Comparison of ENCODE assay signal across 8 cellular contexts in the genomic region with DNA sequence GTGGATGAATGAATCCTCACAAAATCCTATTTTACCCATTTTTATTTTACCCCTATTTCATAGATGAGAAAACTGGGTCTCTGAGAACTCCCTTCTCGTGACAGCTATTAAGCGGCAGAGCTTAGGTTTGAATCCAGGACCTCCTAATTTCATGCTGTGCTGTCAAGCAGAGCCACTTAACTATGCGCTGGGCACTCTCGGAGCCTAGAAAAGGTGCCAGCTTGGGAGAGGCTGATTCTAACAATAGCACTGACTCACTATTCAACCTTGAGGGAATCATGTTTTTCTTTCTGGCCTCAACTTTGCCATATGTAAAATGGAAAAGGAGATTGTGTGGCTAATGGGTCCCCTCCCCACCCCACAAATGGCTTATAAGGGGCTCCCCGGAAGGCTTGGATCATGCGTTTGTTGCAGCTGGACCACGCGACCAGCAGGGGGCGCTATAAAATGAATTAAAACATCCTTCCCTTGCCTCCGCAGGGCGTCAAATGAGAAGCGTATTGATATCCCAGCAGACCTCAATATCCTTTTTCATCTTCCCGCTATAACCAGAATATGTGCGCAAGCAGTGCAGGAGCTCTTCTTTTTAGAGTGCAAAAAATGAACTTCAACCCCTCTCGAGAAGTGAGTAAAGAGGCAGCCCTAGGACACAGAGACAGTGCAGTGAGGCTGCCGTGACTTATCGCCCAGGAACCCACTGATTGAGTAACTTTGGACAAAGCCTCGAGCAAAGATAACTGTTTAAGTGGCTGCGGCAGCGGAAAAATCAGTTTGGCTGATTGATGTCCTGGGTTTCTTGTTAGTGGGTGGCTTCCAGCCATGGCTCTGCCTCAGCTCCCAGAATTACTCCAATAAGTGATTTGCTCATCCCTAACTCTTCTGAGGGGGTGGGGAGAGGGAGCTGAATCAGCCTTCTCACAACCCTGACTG. TPM values are rescaled to one million over a fixed set of nuclear protein-coding genes. Genes with fewer than 3 reads are reported as not detected.
DNase-seq lines count a peak whose midpoint lies in the region; ATAC-seq and TF ChIP-seq lines count a peak whose summit lies in the region.

No MANE protein-coding gene starts in this region.

- H3K4me3 ChIP-seq in body of pancreas, result no peak overlapping the region
- no peak overlapping the region for H3K4me3 ChIP-seq in liver (ENCODE audit: low read depth in 1 of 3, low read length in 3 of 3)
- H3K4me3 ChIP-seq in transverse colon, result no peak overlapping the region
- no peak overlapping the region for H3K4me3 ChIP-seq in ovary

- intact Hi-C loops in body of pancreas (cut with DNase I), result no loop called here
- intact Hi-C loops in transverse colon (cut with DNase I; ENCODE audit: low total_unique reads), result no loop called here
- intact Hi-C loops in ovary (cut with DNase I), result no loop called here

- TF ChIP-seq POLR2A in body of pancreas (IDR thresholded peaks at IDR 0.05) (no peak), transverse colon (IDR thresholded peaks at IDR 0.05) (no peak), ovary (IDR thresholded peaks at IDR 0.05) (no peak)

- WGBS in body of pancreas, 2 donors, result 15 to 18% methylated on average over 20 of the region's 20 CpGs
- WGBS in liver, result 18% methylated on average over 20 of the region's 20 CpGs
- WGBS in transverse colon (ENCODE audit: low coverage in 1 of 2), 2 donors, result 29 to 37% methylated on average over 9 to 20 of the region's 20 CpGs
- 22 to 27% (median 25%) methylated on average over 20 of the region's 20 CpGs for WGBS in ovary, 3 donors

- H3K27ac ChIP-seq in body of pancreas, result no peak overlapping the region
- H3K27ac ChIP-seq in liver (ENCODE audit: low read depth in 1 of 2, low read length in 2 of 2), result no peak overlapping the region
- no peak overlapping the region for H3K27ac ChIP-seq in transverse colon
- no peak overlapping the region for H3K27ac ChIP-seq in ovary

- H3K27me3 ChIP-seq in body of pancreas (no peaks in the 10 kb centered on the region), liver (ENCODE audit: control insufficient read depth in 4 of 4, insufficient read depth in 4 of 4, low read length in 3 of 4) (peaks cover 0 to 4% (median 0%) of the 10 kb centered on the region in 4 donors), transverse colon (peaks cover 22% of the 10 kb centered on the region), ovary (no peaks in the 10 kb centered on the region)

- no peaks in the 10 kb centered on the region for H3K36me3 ChIP-seq in body of pancreas (replicated peaks in 1 of 2; ENCODE audit: insufficient read depth in 1 of 2, low read depth in 2 of 2)
- no peaks in the 10 kb centered on the region for H3K36me3 ChIP-seq in liver (ENCODE audit: control insufficient read depth in 4 of 4, insufficient read depth in 3 of 4, low read depth in 1 of 4, low read length in 3 of 4)
- no peaks in the 10 kb centered on the region for H3K36me3 ChIP-seq in transverse colon
- no peaks in the 10 kb centered on the region for H3K36me3 ChIP-seq in ovary

- TF ChIP-seq EP300 in transverse colon (IDR thresholded peaks at IDR 0.05; ENCODE audit: low read depth) (no peak), ovary (IDR thresholded peaks at IDR 0.05) (no peak)

- no peak overlapping the region for H3K9ac ChIP-seq in liver (ENCODE audit: low read depth in 1 of 2, low read length in 2 of 2)

- no peaks in the 10 kb centered on the region for H3K9me3 ChIP-seq in body of pancreas
- H3K9me3 ChIP-seq in liver (ENCODE audit: control insufficient read depth in 4 of 4, low read length in 3 of 4), result no peaks in the 10 kb centered on the region
- H3K9me3 ChIP-seq in transverse colon, result no peaks in the 10 kb centered on the region
- no peaks in the 10 kb centered on the region for H3K9me3 ChIP-seq in ovary

- in situ Hi-C loops in transverse colon (cut with MboI; ENCODE audit: low pct_ligation_motif_present in 1 of 4, low pct_unique_long_range_greater_than_20kb in 1 of 4, low sequenced_read_pairs in 3 of 4), result no loop called here

- TF ChIP-seq RAD21 in liver (IDR thresholded peaks at IDR 0.05), result peak; percentile 29 to 66

- TF ChIP-seq CTCF in GM10266 (IDR thresholded peaks at IDR 0.05; ENCODE audit: control insufficient read depth, insufficient read depth, low read depth, missing control alignments) (peak; percentile 81), body of pancreas (IDR thresholded peaks at IDR 0.05) (peak in 5 of 7 experiments; percentile 43 to 65 (median 48)), liver (IDR thresholded peaks at IDR 0.05; ENCODE audit: low read depth, low read length, missing input control) (peak; percentile 48), transverse colon (IDR thresholded peaks at IDR 0.05) (peak; percentile 58 to 72 (median 63)), ovary (IDR thresholded peaks at IDR 0.05) (no peak)

- DNase-seq in AG20443 (ENCODE audit: low spot score) (peak; percentile 65), GM10266 (ENCODE audit: extremely low spot score) (peak; percentile 60), NCI-H460 (ENCODE audit: extremely low read depth, low read depth) (peak; percentile 24), body of pancreas (peak in 2 of 4 donors; percentile 4 to 21), transverse colon (no peak), ovary (no peak)

- H3K4me1 ChIP-seq in body of pancreas, result no peaks in the 10 kb centered on the region
- peaks cover 0 to 5% (median 1%) of the 10 kb centered on the region in 4 donors for H3K4me1 ChIP-seq in liver (ENCODE audit: control insufficient read depth in 4 of 4, insufficient read depth in 4 of 4, low read length in 3 of 4)
- no peaks in the 10 kb centered on the region for H3K4me1 ChIP-seq in transverse colon
- no peaks in the 10 kb centered on the region for H3K4me1 ChIP-seq in ovary (ENCODE audit: insufficient read depth)

- ATAC-seq in body of pancreas (no peak), GM21515 (IDR thresholded peaks at IDR 0.05; ENCODE audit: unreplicated experiment) (no peak)

TF ChIP-seq in liver, 16 proteins besides CTCF, POLR2A, EP300 and RAD21 (continues in another document):
- TF ChIP-seq, protein P1, sequence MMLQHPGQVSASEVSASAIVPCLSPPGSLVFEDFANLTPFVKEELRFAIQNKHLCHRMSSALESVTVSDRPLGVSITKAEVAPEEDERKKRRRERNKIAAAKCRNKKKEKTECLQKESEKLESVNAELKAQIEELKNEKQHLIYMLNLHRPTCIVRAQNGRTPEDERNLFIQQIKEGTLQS (IDR thresholded peaks at IDR 0.05), result no peak
- TF ChIP-seq YY1 (IDR thresholded peaks at IDR 0.05), result no peak
- no peak for TF ChIP-seq JUND (IDR thresholded peaks at IDR 0.05)
- no peak for TF ChIP-seq GABPA (IDR thresholded peaks at IDR 0.05 in 1 of 2, conservative IDR thresholded peaks at IDR 0.05 in 1 of 2)
- TF ChIP-seq FOXA1 (IDR thresholded peaks at IDR 0.05), result no peak
- TF ChIP-seq, protein P2, sequence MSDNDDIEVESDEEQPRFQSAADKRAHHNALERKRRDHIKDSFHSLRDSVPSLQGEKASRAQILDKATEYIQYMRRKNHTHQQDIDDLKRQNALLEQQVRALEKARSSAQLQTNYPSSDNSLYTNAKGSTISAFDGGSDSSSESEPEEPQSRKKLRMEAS (IDR thresholded peaks at IDR 0.05), result no peak
- TF ChIP-seq HNF4A (conservative IDR thresholded peaks at IDR 0.05), result no peak
- TF ChIP-seq FOXA2 (IDR thresholded peaks at IDR 0.05), result no peak
- TF ChIP-seq SP1 (IDR thresholded peaks at IDR 0.05), result no peak
- TF ChIP-seq NR2F2 (IDR thresholded peaks at IDR 0.05), result no peak
- TF ChIP-seq, protein P3, sequence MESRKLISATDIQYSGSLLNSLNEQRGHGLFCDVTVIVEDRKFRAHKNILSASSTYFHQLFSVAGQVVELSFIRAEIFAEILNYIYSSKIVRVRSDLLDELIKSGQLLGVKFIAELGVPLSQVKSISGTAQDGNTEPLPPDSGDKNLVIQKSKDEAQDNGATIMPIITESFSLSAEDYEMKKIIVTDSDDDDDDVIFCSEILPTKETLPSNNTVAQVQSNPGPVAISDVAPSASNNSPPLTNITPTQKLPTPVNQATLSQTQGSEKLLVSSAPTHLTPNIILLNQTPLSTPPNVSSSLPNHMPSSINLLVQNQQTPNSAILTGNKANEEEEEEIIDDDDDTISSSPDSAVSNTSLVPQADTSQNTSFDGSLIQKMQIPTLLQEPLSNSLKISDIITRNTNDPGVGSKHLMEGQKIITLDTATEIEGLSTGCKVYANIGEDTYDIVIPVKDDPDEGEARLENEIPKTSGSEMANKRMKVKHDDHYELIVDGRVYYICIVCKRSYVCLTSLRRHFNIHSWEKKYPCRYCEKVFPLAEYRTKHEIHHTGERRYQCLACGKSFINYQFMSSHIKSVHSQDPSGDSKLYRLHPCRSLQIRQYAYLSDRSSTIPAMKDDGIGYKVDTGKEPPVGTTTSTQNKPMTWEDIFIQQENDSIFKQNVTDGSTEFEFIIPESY (IDR thresholded peaks at IDR 0.05), result no peak
- TF ChIP-seq EGR1 (IDR thresholded peaks at IDR 0.05; ENCODE audit: low read depth in 2 of 2), result no peak
- TF ChIP-seq, protein P4, sequence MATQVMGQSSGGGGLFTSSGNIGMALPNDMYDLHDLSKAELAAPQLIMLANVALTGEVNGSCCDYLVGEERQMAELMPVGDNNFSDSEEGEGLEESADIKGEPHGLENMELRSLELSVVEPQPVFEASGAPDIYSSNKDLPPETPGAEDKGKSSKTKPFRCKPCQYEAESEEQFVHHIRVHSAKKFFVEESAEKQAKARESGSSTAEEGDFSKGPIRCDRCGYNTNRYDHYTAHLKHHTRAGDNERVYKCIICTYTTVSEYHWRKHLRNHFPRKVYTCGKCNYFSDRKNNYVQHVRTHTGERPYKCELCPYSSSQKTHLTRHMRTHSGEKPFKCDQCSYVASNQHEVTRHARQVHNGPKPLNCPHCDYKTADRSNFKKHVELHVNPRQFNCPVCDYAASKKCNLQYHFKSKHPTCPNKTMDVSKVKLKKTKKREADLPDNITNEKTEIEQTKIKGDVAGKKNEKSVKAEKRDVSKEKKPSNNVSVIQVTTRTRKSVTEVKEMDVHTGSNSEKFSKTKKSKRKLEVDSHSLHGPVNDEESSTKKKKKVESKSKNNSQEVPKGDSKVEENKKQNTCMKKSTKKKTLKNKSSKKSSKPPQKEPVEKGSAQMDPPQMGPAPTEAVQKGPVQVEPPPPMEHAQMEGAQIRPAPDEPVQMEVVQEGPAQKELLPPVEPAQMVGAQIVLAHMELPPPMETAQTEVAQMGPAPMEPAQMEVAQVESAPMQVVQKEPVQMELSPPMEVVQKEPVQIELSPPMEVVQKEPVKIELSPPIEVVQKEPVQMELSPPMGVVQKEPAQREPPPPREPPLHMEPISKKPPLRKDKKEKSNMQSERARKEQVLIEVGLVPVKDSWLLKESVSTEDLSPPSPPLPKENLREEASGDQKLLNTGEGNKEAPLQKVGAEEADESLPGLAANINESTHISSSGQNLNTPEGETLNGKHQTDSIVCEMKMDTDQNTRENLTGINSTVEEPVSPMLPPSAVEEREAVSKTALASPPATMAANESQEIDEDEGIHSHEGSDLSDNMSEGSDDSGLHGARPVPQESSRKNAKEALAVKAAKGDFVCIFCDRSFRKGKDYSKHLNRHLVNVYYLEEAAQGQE (IDR thresholded peaks at IDR 0.05), result no peak
- TF ChIP-seq RXRA (IDR thresholded peaks at IDR 0.05), result no peak

RNA-seq across cellular contexts. Expression of a gene that starts 12.9 kb away (rescaled TPM):
- total RNA-seq in NCI-H460 (2014; rRNA removed; shearing (Covaris generic)), result not detected in 2 replicates
- polyA plus RNA-seq in NCI-H460 (2014; cell fraction: nucleus; rRNA removed), result not detected in 2 replicates
- not detected for total RNA-seq in body of pancreas
- not detected for total RNA-seq in liver
- not detected for polyA plus RNA-seq in liver
- not detected for total RNA-seq in transverse colon
- total RNA-seq in ovary, result not detected
- polyA plus RNA-seq in ovary, result not detected

Comparison
In these comparisons a context has a peak if more than half of its experiments do, and no peak if none do; other contexts are left out.
1. DNase-seq: peak in AG20443 (single experiment), GM10266 (single experiment) and NCI-H460 (single experiment); none in transverse colon (single experiment) and ovary (0 of 5).
2. CTCF ChIP-seq: peak in GM10266 (single experiment), body of pancreas (5 of 7), liver (single experiment) and transverse colon (5 of 5); none in ovary (0 of 3).